Comparison of ENCODE assay signal across 1 cellular context in genomic region chr20:20052074-20052970, GRCh38.
TF ChIP-seq lines count a peak whose summit lies in the region.

A gene with protein sequence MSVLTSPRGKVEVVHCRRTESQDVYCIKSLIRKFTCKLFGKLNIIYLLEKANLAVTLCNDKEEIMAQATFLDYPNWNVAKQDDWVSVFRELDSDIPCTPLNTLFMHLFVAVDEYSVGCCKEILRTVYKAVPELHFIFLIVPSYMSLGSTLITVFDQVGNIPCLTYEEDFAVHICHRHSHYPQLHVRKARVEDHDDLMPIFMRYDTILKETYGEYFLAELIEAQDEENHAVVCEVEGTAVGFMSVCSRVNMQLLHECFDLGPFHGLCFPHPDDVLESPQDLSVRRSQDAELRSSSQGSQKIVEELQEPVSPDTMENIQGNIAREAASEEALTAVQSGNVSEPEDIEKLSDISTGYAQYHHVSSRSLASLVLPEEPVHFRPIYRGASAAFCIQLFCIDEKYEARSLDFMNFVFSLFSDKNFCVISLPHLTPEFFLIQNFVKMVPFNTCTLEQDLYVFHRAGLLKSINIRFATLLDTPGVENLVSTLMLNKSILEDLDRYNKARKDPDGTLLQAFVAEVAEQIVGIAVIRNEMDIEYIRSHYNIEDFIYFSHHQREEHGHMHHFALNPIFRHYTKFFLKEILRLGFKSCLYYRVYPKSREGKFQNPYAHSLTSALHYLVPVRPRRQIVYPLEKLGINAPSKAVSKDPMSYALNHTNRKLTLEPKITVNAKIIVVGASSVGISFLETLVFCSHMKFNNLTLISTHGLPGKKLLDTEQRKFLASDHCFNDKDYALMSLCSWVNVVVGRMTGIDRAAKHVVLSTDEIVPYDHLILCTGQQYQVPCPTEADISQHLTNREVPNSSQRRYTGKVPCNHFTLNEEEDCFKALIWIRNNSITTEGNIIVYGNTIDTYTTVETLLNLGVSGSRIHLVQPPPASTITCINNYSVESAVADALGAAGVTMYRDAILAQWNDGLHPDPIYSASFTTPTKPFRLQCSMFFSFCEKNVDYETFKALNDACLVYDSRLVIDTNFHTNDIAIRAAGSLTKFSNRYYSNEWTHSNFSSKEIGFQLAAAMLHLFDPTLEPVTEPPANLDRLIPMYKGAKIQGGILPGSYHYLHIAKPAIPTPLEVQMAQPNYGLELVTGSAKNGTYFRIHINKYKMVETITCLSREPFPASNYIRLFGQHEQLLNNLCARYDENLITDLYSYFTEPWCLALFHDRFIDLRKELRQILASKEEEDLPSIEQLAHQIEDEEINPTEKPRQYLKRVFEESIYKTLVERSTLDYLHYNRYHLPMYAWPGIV (plus strand): TSS chr20:20052532. CDS start chr20:20056654, 4,122 bp downstream.
Gene CRNKL1 (minus strand): TSS chr20:20052466. CDS start chr20:20052342, 124 bp downstream.

TF ChIP-seq in IMR-90, 13 proteins besides CTCF, POLR2A, EP300 and RAD21 (continued from another document):
- TF ChIP-seq MXI1 (IDR thresholded peaks at IDR 0.05; ENCODE audit: borderline replicate concordance, low read depth, low read length) (peak; percentile 100), MAZ (IDR thresholded peaks at IDR 0.05; ENCODE audit: borderline replicate concordance, low read depth, low read length) (peak; percentile 81; the same call in 1 of the 2 replicates), BHLHE40 (IDR thresholded peaks at IDR 0.05; ENCODE audit: low read depth, low read length) (no peak), CEBPB (IDR thresholded peaks at IDR 0.05; ENCODE audit: low read depth, low read length) (no peak), NFE2L2 (IDR thresholded peaks at IDR 0.05; ENCODE audit: low read depth, low read length) (no peak)
